Comparison of ENCODE assay signal across 1 cellular context in genomic region chr1:20187103-20187812, GRCh38.
TF ChIP-seq lines count a peak whose summit lies in the region.

No MANE protein-coding gene starts in this region.

TF ChIP-seq in GM23338, 12 proteins besides CTCF, POLR2A, EP300 and RAD21 (continued from another document):
- no peak for TF ChIP-seq STAT1 (IDR thresholded peaks at IDR 0.05; ENCODE audit: unreplicated experiment)
- TF ChIP-seq POLR2AphosphoS5 (IDR thresholded peaks at IDR 0.05; ENCODE audit: low read depth): no peak
- TF ChIP-seq ZNF114 (CRISPR knock-in tag; IDR thresholded peaks at IDR 0.05): no peak
- no peak for TF ChIP-seq EZH2phosphoT487 (IDR thresholded peaks at IDR 0.05; ENCODE audit: unreplicated experiment)
- no peak for TF ChIP-seq ETS1 (IDR thresholded peaks at IDR 0.05)
- TF ChIP-seq CREB1 (CRISPR knock-in tag; IDR thresholded peaks at IDR 0.05; ENCODE audit: low read depth): no peak
